10 cellular contexts compared by ENCODE assay signal in the genomic region with DNA sequence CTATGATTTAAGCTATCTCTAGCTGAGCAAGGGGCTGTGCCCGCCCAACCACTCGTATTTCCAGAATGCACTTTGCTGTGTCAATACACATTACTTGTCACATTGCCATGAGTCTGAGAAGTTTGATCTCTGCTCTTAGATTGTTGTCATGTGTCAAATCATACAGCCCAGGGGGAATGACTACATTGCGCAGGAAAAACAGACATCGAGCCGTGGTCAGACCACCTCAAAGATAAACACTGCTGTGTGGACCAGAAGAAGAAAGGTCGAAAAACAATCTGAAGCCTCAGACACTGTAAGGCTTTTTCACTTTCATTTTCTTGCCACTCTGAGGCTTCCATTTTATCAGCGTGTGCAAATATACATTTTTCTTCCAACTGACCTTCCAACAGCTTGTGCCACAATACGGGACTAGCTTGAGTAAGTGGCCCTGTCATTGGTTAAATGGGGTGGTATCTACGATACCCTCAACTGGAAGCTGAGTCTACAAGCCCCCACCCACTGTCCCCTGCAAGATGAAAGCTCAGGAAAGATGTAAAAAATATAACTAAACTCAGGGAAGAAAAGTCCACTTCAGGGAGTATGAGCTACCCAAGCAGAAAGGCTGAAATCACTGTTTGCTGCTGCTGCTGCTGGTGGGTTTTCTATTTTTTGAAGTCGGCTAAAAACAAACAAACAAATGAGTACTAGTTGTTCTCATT.
DNase-seq lines count a peak whose midpoint lies in the region; ATAC-seq and TF ChIP-seq lines count a peak whose summit lies in the region.
"Had no signal": no experiment of that assay in that cellular context is flagged by ENCODE, and none has a peak within 500 bp of the region (broad histone marks: within the 10 kb centered on the region; RNA-seq: fewer than 3 reads in every experiment).

No MANE protein-coding gene starts in this region.

- peak overlapping the region; percentile 55 for H3K4me3 Mint-ChIP-seq in CD8-positive, alpha-beta T cell

- ATAC-seq in CD8-positive, alpha-beta T cell = no peak
- no peak for ATAC-seq in HG03457 (IDR thresholded peaks at IDR 0.05; ENCODE audit: unreplicated experiment)

- no peak for TF ChIP-seq POLR2A in prostate gland (IDR thresholded peaks at IDR 0.05)

- POLR2A ChIA-PET in CD8-positive, alpha-beta T cell (lab: Charles Lee) = interaction anchor here (1.4 kb wide), 1 partner anchor 9 kb away, joined by 3 read pairs; no protein-coding TSS in a partner anchor

- CTCF ChIA-PET in CD8-positive, alpha-beta T cell (lab: Charles Lee) = no interaction called here

- H3K27me3 ChIP-seq in CD8-positive, alpha-beta T cell (ENCODE audit: insufficient read depth, low read length) = no peaks in the 10 kb centered on the region
- H3K27me3 ChIP-seq in prostate gland (replicated peaks; ENCODE audit: insufficient read depth) = no peaks in the 10 kb centered on the region

- whole genome bisulfite sequencing in prostate gland = 26% methylated on average over 10 of the region's 10 CpGs

- H3K27ac Mint-ChIP-seq in CD8-positive, alpha-beta T cell = no peak overlapping the region

- H3K9me3 Mint-ChIP-seq in CD8-positive, alpha-beta T cell = no peaks in the 10 kb centered on the region

- no peak for TF ChIP-seq CTCF in CD8-positive, alpha-beta T cell (IDR thresholded peaks at IDR 0.05)
- no peak for TF ChIP-seq CTCF in prostate gland (IDR thresholded peaks at IDR 0.05)

- H3K36me3 ChIP-seq in CD8-positive, alpha-beta T cell (ENCODE audit: insufficient read depth, low read length) = no peaks in the 10 kb centered on the region
- no peaks in the 10 kb centered on the region for H3K36me3 ChIP-seq in prostate gland

- H3K27me3 Mint-ChIP-seq in CD8-positive, alpha-beta T cell (ENCODE audit: low read depth) = no peaks in the 10 kb centered on the region

- no peaks in the 10 kb centered on the region for H3K36me3 Mint-ChIP-seq in CD8-positive, alpha-beta T cell

- H3K9me3 ChIP-seq in CD8-positive, alpha-beta T cell (ENCODE audit: low read length) = no peaks in the 10 kb centered on the region
- no peaks in the 10 kb centered on the region for H3K9me3 ChIP-seq in prostate gland

- no peak overlapping the region for H3K4me3 ChIP-seq in CD8-positive, alpha-beta T cell (ENCODE audit: low read depth, low read length)
- H3K4me3 ChIP-seq in prostate gland = peak overlapping the region; percentile 11 to 25

- DNase-seq in CD8-positive, alpha-beta T cell = no peak
- DNase-seq in RPMI7951 (ENCODE audit: low read depth) = peak; percentile 79
- peak; percentile 72 for DNase-seq in fibroblast of the conjunctiva (ENCODE audit: low read depth)
- DNase-seq in prostate gland (ENCODE audit: low spot score) = peak; percentile 17
- no peak for DNase-seq in mucosa of gallbladder (ENCODE audit: low spot score)
- DNase-seq in NCI-H2029 treated with DMSO at 0.1 percent for 48 hours (lab: John Stamatoyannopoulos, UW) = no peak
- no peak for DNase-seq in NOMO-1 treated with dmso at 0.1 percent for 144 hours (lab: John Stamatoyannopoulos, UW; ENCODE audit: unreplicated experiment)
- DNase-seq: activated CD4-positive, CD25-positive, alpha-beta regulatory T cell treated with anti-CD3 and anti-CD28 coated beads, Interleukin-2, amount 50 U/mL, for 72 hours had no signal

- intact Hi-C loops in CD8-positive, alpha-beta T cell (cut with DNase I, micrococcal nuclease) = no loop called here
- intact Hi-C loops in prostate gland (cut with DNase I) = no loop called here

- peaks cover 7% of the 10 kb centered on the region for H3K4me1 Mint-ChIP-seq in CD8-positive, alpha-beta T cell (ENCODE audit: low read depth)

- no peaks in the 10 kb centered on the region for H3K4me1 ChIP-seq in CD8-positive, alpha-beta T cell (ENCODE audit: insufficient read depth, low read length)
- peaks cover 2% of the 10 kb centered on the region for H3K4me1 ChIP-seq in prostate gland (replicated peaks)

- H3K27ac ChIP-seq in CD8-positive, alpha-beta T cell (ENCODE audit: low read depth, low read length) = no peak overlapping the region
- peak overlapping the region; percentile 44 to 55 for H3K27ac ChIP-seq in prostate gland
- H3K27ac ChIP-seq: epithelial cell of prostate had no signal

Comparison
In these comparisons a context has a peak if more than half of its experiments do, and no peak if none do; other contexts are left out.
1. DNase-seq: peak in RPMI7951 (single experiment), fibroblast of the conjunctiva (single experiment) and prostate gland (single experiment); none in CD8-positive, alpha-beta T cell (0 of 7), mucosa of gallbladder (single experiment), NCI-H2029 treated with DMSO at 0.1 percent for 48 hours (single experiment) and NOMO-1 treated with dmso at 0.1 percent for 144 hours (single experiment).